In genomic region chr11:134272381-134273316, GRCh38 we compare ENCODE assay signal across 1 cellular context.
TF ChIP-seq lines count a peak whose summit lies in the region.

No MANE protein-coding gene starts in this region.

TF ChIP-seq in HepG2, 621 proteins besides CTCF, POLR2A, EP300 and RAD21 (continued from another document and continues in another):
- TF ChIP-seq KIAA2018 (CRISPR knock-in tag; IDR thresholded peaks at IDR 0.05; ENCODE audit: borderline replicate concordance) = no peak
- no peak for TF ChIP-seq GPBP1L1 (CRISPR knock-in tag; IDR thresholded peaks at IDR 0.05)
- no peak for TF ChIP-seq ZNF691 (CRISPR knock-in tag; IDR thresholded peaks at IDR 0.05; ENCODE audit: borderline replicate concordance, low read depth)
- no peak; the same call in 1 of the 2 replicates for TF ChIP-seq TBX2 (CRISPR knock-in tag; IDR thresholded peaks at IDR 0.05; ENCODE audit: borderline replicate concordance)
- peak; percentile 56 for TF ChIP-seq THAP11 (CRISPR knock-in tag; IDR thresholded peaks at IDR 0.05)
- TF ChIP-seq MTA1 (CRISPR knock-in tag; IDR thresholded peaks at IDR 0.05; ENCODE audit: borderline replicate concordance) = no peak
- no peak for TF ChIP-seq GRHL1 (CRISPR knock-in tag; conservative IDR thresholded peaks at IDR 0.05)
- no peak for TF ChIP-seq ZNF816 (CRISPR knock-in tag; IDR thresholded peaks at IDR 0.05; ENCODE audit: borderline replicate concordance)
- no peak for TF ChIP-seq ZBTB38 (CRISPR knock-in tag; IDR thresholded peaks at IDR 0.05)
- TF ChIP-seq POLR2AphosphoS2 (IDR thresholded peaks at IDR 0.05; ENCODE audit: low read depth, low read length) = no peak
- TF ChIP-seq ZNF768 (CRISPR knock-in tag; IDR thresholded peaks at IDR 0.05) = no peak
- no peak for TF ChIP-seq GTF2F1 (IDR thresholded peaks at IDR 0.05; ENCODE audit: low read length)
- TF ChIP-seq KLF9 (CRISPR knock-in tag; IDR thresholded peaks at IDR 0.05; ENCODE audit: low read depth) = no peak
- TF ChIP-seq MAFG (CRISPR knock-in tag; IDR thresholded peaks at IDR 0.05) = no peak
- no peak for TF ChIP-seq ZNF18 (CRISPR knock-in tag; IDR thresholded peaks at IDR 0.05; ENCODE audit: insufficient replicate concordance)
- no peak for TF ChIP-seq PLSCR1 (CRISPR knock-in tag; IDR thresholded peaks at IDR 0.05; ENCODE audit: borderline replicate concordance)
- no peak for TF ChIP-seq ZZZ3 (CRISPR knock-in tag; IDR thresholded peaks at IDR 0.05; ENCODE audit: borderline replicate concordance)
- no peak for TF ChIP-seq ZFP37 (CRISPR knock-in tag; IDR thresholded peaks at IDR 0.05; ENCODE audit: borderline replicate concordance)
- TF ChIP-seq ZNF407 (CRISPR knock-in tag; IDR thresholded peaks at IDR 0.05; ENCODE audit: not compliant biosample characterization) = no peak
- TF ChIP-seq TOPORS (CRISPR knock-in tag; IDR thresholded peaks at IDR 0.05) = no peak
- TF ChIP-seq SMC3 (IDR thresholded peaks at IDR 0.05; ENCODE audit: low read length) = 0 out of 2 replicates have a peak, but pooled peaks have one; percentile 20
- no peak for TF ChIP-seq ZNF225 (CRISPR knock-in tag; IDR thresholded peaks at IDR 0.05)
- no peak; the same call in 1 of the 2 replicates for TF ChIP-seq ZNF891 (CRISPR knock-in tag; IDR thresholded peaks at IDR 0.05)
- no peak for TF ChIP-seq NFE2 (CRISPR knock-in tag; IDR thresholded peaks at IDR 0.05)
- TF ChIP-seq SMARCE1 (IDR thresholded peaks at IDR 0.05; ENCODE audit: borderline replicate concordance) = no peak
- TF ChIP-seq FOXK2 (IDR thresholded peaks at IDR 0.05) = no peak
- TF ChIP-seq THRA (CRISPR knock-in tag; IDR thresholded peaks at IDR 0.05; ENCODE audit: borderline replicate concordance) = no peak
- TF ChIP-seq RBAK (CRISPR knock-in tag; IDR thresholded peaks at IDR 0.05) = no peak
- TF ChIP-seq NCOR1 (IDR thresholded peaks at IDR 0.05; ENCODE audit: borderline replicate concordance, low read length) = peak; percentile 68; the same call in 1 of the 2 replicates
- no peak for TF ChIP-seq MBD4 (IDR thresholded peaks at IDR 0.05; ENCODE audit: borderline replicate concordance, low read length)
- TF ChIP-seq PCBP1 (IDR thresholded peaks at IDR 0.05; ENCODE audit: borderline replicate concordance, low read depth, low read length) = no peak
